ENCODE assay signal across 7 cellular contexts in the genomic region with DNA sequence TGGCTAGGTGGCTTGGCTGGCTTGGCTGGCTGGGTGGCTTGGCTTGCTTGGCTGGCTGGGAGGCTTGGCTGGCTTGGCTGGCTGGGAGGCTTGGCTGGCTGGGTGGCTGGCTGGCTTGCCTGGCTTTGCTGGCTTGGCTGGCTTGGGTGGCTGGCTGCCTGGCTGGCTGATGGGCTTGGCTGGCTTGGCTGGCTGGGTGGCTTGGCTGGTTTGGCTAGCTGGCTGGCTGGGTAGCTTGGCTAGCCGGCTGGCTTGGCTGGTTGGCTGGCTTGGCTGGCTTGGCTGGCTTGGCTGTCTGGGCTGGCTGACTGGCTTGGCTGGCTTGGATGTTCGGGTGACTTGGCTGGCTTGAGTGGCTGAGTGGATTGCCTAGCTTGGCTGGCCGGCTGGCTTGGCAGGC.
A peak's percentile ranks its signal among the peaks of the same experiment; 100 is the strongest.
DNase-seq lines count a peak whose midpoint lies in the region; ATAC-seq and TF ChIP-seq lines count a peak whose summit lies in the region.
"Not testable (repeated sequence)": the region's sequence is repeated elsewhere in the genome, so short reads cannot be mapped to it uniquely, and the experiment has no call there.

No MANE protein-coding gene starts in this region.

- H3K9me3 Mint-ChIP-seq in CD14-positive monocyte = peaks cover 0 to 28% (median 13%) of the 10 kb centered on the region in 7 donors
- H3K9me3 Mint-ChIP-seq in osteocyte (ENCODE audit: unreplicated experiment) = not testable (repeated sequence)

- H3K9me3 ChIP-seq in right lobe of liver; lung (ENCODE audit: control insufficient read depth in 2 of 2, insufficient read depth in 1 of 2, low read length in 1 of 2); suprapubic skin: not testable (repeated sequence)

- not testable (repeated sequence) for H3K27ac Mint-ChIP-seq in CD14-positive monocyte; osteocyte (ENCODE audit: unreplicated experiment)

- not testable (repeated sequence) for H3K4me3 Mint-ChIP-seq in CD14-positive monocyte; osteocyte (ENCODE audit: unreplicated experiment)

- not testable (repeated sequence) for H3K4me3 ChIP-seq in right lobe of liver, lung, suprapubic skin

- WGBS in right lobe of liver (ENCODE audit: insufficient coverage, low coverage, low lambda C conversion rate, missing lambda C conversion rate) = 83% methylated on average over 1 of the region's 3 CpGs
- 83 to 87% methylated on average over 3 of the region's 3 CpGs for WGBS in lung, 2 donors
- 55% methylated on average over 2 of the region's 3 CpGs for WGBS in suprapubic skin

- not testable (repeated sequence) for H3K27ac ChIP-seq in right lobe of liver; lung (ENCODE audit: low read depth in 1 of 2, low read length in 1 of 2); suprapubic skin

- TF ChIP-seq CTCF in CD14-positive monocyte (IDR thresholded peaks at IDR 0.05); right lobe of liver (IDR thresholded peaks at IDR 0.05); lung (IDR thresholded peaks at IDR 0.05; ENCODE audit: control extremely low read depth, extremely low read depth); osteocyte (IDR thresholded peaks at IDR 0.05); suprapubic skin (IDR thresholded peaks at IDR 0.05): not testable (repeated sequence)

- H3K27me3 Mint-ChIP-seq in CD14-positive monocyte (ENCODE audit: low read depth in 3 of 3); osteocyte (ENCODE audit: unreplicated experiment): not testable (repeated sequence)

- H3K36me3 ChIP-seq in right lobe of liver; lung (ENCODE audit: control insufficient read depth in 2 of 2, insufficient read depth in 2 of 2, low read length in 2 of 2); suprapubic skin: not testable (repeated sequence)

- not testable (repeated sequence) for TF ChIP-seq POLR2A in right lobe of liver (IDR thresholded peaks at IDR 0.05); suprapubic skin (IDR thresholded peaks at IDR 0.05)

- not testable (repeated sequence) for H3K4me1 ChIP-seq in right lobe of liver; lung (ENCODE audit: control insufficient read depth in 2 of 2, insufficient read depth in 2 of 2, low read length in 2 of 2); suprapubic skin

- intact Hi-C loops in CD14-positive monocyte (cut with micrococcal nuclease); cardiac septum (cut with DNase I); right lobe of liver (cut with DNase I); sciatic nerve (cut with DNase I): not testable (repeated sequence)

- DNase-seq in CD14-positive monocyte (ENCODE audit: low spot score) (peak; percentile 41), cardiac septum (ENCODE audit: low spot score) (peak; percentile 47), right lobe of liver (peak in 2 of 3 donors; percentile 5 to 23), lung (ENCODE audit: low spot score) (peak; percentile 7), osteocyte (ENCODE audit: extremely low spot score, unreplicated experiment) (peak; percentile 74), sciatic nerve (ENCODE audit: low spot score) (peak; percentile 10), suprapubic skin (ENCODE audit: low spot score in 2 of 2) (peak; percentile 37 to 59)

- H3K27me3 ChIP-seq in right lobe of liver; lung (ENCODE audit: control insufficient read depth, insufficient read depth); suprapubic skin: not testable (repeated sequence)

- not testable (repeated sequence) for H3K36me3 Mint-ChIP-seq in CD14-positive monocyte; osteocyte (ENCODE audit: unreplicated experiment)

- H3K4me1 Mint-ChIP-seq in CD14-positive monocyte; osteocyte (ENCODE audit: unreplicated experiment): not testable (repeated sequence)

- TF ChIP-seq EP300 in suprapubic skin (IDR thresholded peaks at IDR 0.05) = not testable (repeated sequence)

- not testable (repeated sequence) for ATAC-seq in right lobe of liver; lung (ENCODE audit: insufficient read depth, low FRiP score); sciatic nerve

Comparison
In these comparisons a context has a peak if more than half of its experiments do, and no peak if none do; other contexts are left out.
1. DNase-seq: peak in every context shown above with its lines; median percentile 74 in osteocyte; 48 in suprapubic skin; 47 in cardiac septum; 41 in CD14-positive monocyte; 14 in right lobe of liver; 10 in sciatic nerve; 7 in lung.